In the genomic region with DNA sequence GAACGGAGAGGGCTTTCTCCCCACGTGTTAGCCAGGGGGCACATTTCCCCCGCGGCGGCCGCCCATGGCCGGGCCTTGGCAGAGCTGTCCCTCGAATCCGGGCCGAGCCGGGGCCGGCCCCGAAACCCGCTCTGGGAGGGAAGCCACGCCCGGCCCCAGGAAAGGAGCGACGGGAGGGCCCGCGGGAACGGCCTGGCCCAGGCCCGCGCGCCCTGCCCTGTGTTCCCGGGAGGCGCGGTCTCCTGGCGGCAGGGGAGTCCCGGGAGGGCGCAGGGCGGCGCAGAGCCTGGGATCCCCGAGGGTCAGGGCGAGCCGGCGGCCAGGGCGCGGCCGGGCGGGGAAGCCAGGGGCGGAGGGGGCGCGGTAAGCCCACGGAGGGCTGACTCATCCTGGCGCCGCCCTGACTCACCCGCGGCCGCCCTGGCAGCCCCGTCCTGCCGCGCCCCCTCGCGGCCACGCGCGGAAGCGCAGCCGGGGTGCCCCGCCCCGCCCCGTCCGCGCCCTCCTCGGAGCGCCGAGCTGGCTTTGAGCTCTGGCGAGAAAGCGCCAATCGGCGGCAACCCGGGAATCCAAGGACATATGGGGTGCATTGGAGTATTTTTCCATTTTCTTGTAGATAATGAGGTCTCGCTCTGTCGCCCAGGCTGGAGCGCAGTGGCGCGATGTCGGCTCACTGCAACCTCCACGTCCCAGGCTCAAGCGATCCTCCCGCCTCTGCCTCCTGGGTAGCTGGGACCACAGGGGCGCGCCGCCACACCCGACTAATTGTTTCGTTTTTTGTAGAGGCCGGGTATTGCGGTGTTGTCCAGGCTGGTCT, we compare ENCODE assay signal across 8 cellular contexts. TPM values are rescaled to one million over a fixed set of nuclear protein-coding genes. Genes with fewer than 3 reads are reported as not detected.
A peak's percentile ranks its signal among the peaks of the same experiment; 100 is the strongest.
DNase-seq lines count a peak whose midpoint lies in the region; ATAC-seq and TF ChIP-seq lines count a peak whose summit lies in the region.

No MANE protein-coding gene starts in this region.

- H3K4me1 Mint-ChIP-seq in activated B cell treated with CpG ODN at 0.5 μM for 24 hours = peaks cover 6% of the 10 kb centered on the region

- intact Hi-C loops in activated B cell treated with CpG ODN at 0.5 μM for 24 hours (cut with micrococcal nuclease) (loop anchor here (1.0 to 5.0 kb wide), 4 partner anchors 54 to 215 kb away; a partner anchor contains a TSS), spleen (cut with DNase I; ENCODE audit: low total_unique reads) (loop anchor here (5.0 kb wide), 1 partner anchor 211 kb away; no protein-coding TSS in a partner anchor)

- no peaks in the 10 kb centered on the region for H3K9me3 ChIP-seq in spleen

- TF ChIP-seq POLR2A in spleen (IDR thresholded peaks at IDR 0.05) = no peak

- H3K4me3 ChIP-seq in cardiac fibroblast (replicated peaks in 1 of 2; ENCODE audit: low read depth in 2 of 2, low read length in 2 of 2) = peak overlapping the region; percentile 12 to 44
- peak overlapping the region; percentile 31 to 74 (median 50) for H3K4me3 ChIP-seq in spleen

- peaks cover 0 to 57% (median 0%) of the 10 kb centered on the region in 7 donors for H3K27me3 ChIP-seq in spleen (replicated peaks in 1 of 7)

- peaks cover 48% of the 10 kb centered on the region for H3K27me3 Mint-ChIP-seq in activated B cell treated with CpG ODN at 0.5 μM for 24 hours

- POLR2A ChIA-PET in activated B cell treated with CpG ODN at 0.5 μM for 24 hours (lab: Charles Lee) = interaction anchor here (0.6 to 1.1 kb wide), 2 partner anchors 183 to 288 kb away, joined by 3 to 4 read pairs; no protein-coding TSS in a partner anchor

- ATAC-seq in HG02571 (IDR thresholded peaks at IDR 0.05; ENCODE audit: unreplicated experiment) (peak; percentile 65), activated B cell treated with CpG ODN at 0.5 μM for 24 hours (ENCODE audit: low read depth) (peak; percentile 98)

- CTCF ChIA-PET in activated B cell treated with CpG ODN at 0.5 μM for 24 hours (lab: Charles Lee) = interaction anchor here (0.6 to 4.7 kb wide), 20 partner anchors 9 to 290 kb away, joined by 3 to 50 read pairs (median 4); a partner anchor contains a TSS

- no peaks in the 10 kb centered on the region for H3K36me3 Mint-ChIP-seq in activated B cell treated with CpG ODN at 0.5 μM for 24 hours (ENCODE audit: low read depth)

- WGBS in spleen, 5 donors = 9 to 16% (median 11%) methylated on average over 38 to 88 of the region's 88 CpGs

- H3K4me1 ChIP-seq in spleen = peaks cover 10 to 39% (median 25%) of the 10 kb centered on the region in 6 donors

- no peaks in the 10 kb centered on the region for H3K36me3 ChIP-seq in spleen

- peak overlapping the region; percentile 80 for H3K4me3 Mint-ChIP-seq in activated B cell treated with CpG ODN at 0.5 μM for 24 hours

- no peaks in the 10 kb centered on the region for H3K9me3 Mint-ChIP-seq in activated B cell treated with CpG ODN at 0.5 μM for 24 hours

- TF ChIP-seq CTCF in GM12873 (IDR thresholded peaks at IDR 0.05; ENCODE audit: insufficient read depth, low read depth, low read length, missing control alignments) (peak; percentile 78), activated B cell treated with CpG ODN at 0.5 μM for 24 hours (IDR thresholded peaks at IDR 0.05) (peak; percentile 71), cardiac fibroblast (IDR thresholded peaks at IDR 0.05; ENCODE audit: low read depth, low read length) (peak; percentile 26), spleen (IDR thresholded peaks at IDR 0.05 in 8 of 11, conservative IDR thresholded peaks at IDR 0.05 in 3 of 11) (peak; percentile 48 to 100 (median 97))

- H3K27ac Mint-ChIP-seq in activated B cell treated with CpG ODN at 0.5 μM for 24 hours = no peak overlapping the region

- DNase-seq in NCI-H1105 treated with DMSO at 0.1 percent for 48 hours (lab: John Stamatoyannopoulos, UW) (peak; percentile 65), activated B cell treated with CpG ODN at 0.5 μM for 24 hours (peak; percentile 95), cardiac fibroblast (ENCODE audit: low read depth in 2 of 2) (peak; percentile 82 to 89), iris pigment epithelial cell (ENCODE audit: low read depth) (peak; percentile 75), spleen (peak; percentile 96), SHP77 treated with DMSO at 0.1 percent for 48 hours (lab: John Stamatoyannopoulos, UW) (no peak)

- peak overlapping the region in 7 of 8 donors; percentile 54 to 87 (median 80) for H3K27ac ChIP-seq in spleen

RNA-seq across cellular contexts. Expression of a gene that starts 31.8 kb away (rescaled TPM):
- not detected in 2 replicates for total RNA-seq in activated B cell treated with CpG ODN at 0.5 μM for 24 hours
- total RNA-seq in spleen = 1 to 10 TPM in 1 of 7 donors, under 1 TPM in 2, not detected in 4; 0.19 to 1.2 (median 0.74) TPM
- under 1 TPM; 0.10 to 0.12 (median 0.11) TPM for polyA plus RNA-seq in spleen

Comparison
In these comparisons a context has a peak if more than half of its experiments do, and no peak if none do; other contexts are left out.
1. CTCF ChIP-seq: peak in every context shown above with its lines; median percentile 97 in spleen; 78 in GM12873; 71 in activated B cell treated with CpG ODN at 0.5 μM for 24 hours; 26 in cardiac fibroblast.